Comparison of ENCODE assay signal across 8 cellular contexts in genomic region chr21:42923553-42924432, GRCh38. TPM values are rescaled to one million over a fixed set of nuclear protein-coding genes. Genes with fewer than 3 reads are reported as not detected.
DNase-seq lines count a peak whose midpoint lies in the region; ATAC-seq lines count a peak whose summit lies in the region.

No MANE protein-coding gene starts in this region.

- peak overlapping the region; percentile 17 for H3K4me3 Mint-ChIP-seq in activated CD4-positive, alpha-beta memory T cell treated with anti-CD3 and anti-CD28 coated beads for 36 hours

- peak; percentile 58 for DNase-seq in GM04504 (ENCODE audit: low read depth)
- DNase-seq in HPDE6-E6E7 (ENCODE audit: extremely low spot score), result peak; percentile 86
- DNase-seq in NCI-H82 (lab: John Stamatoyannopoulos, UW), result peak; percentile 98
- DNase-seq in activated CD4-positive, alpha-beta memory T cell treated with anti-CD3 and anti-CD28 coated beads for 36 hours, result peak; percentile 84
- peak; percentile 42 for DNase-seq in effector CD4-positive, alpha-beta T cell
- DNase-seq in lung microvascular endothelial cell (ENCODE audit: low read depth in 2 of 2), result peak; percentile 81
- DNase-seq in stimulated activated CD4-positive, alpha-beta T cell treated with anti-CD3 and anti-CD28 coated beads, TNF-alpha, amount 100 ng/mL, for 48 hours (ENCODE audit: low read depth in 3 of 3), result peak; percentile 61 to 67 (median 66)

- no peaks in the 10 kb centered on the region for H3K36me3 Mint-ChIP-seq in activated CD4-positive, alpha-beta memory T cell treated with anti-CD3 and anti-CD28 coated beads for 36 hours

- POLR2A ChIA-PET in activated CD4-positive, alpha-beta memory T cell treated with anti-CD3 and anti-CD28 coated beads for 36 hours (lab: Charles Lee), result no interaction called here

- CTCF ChIA-PET in activated CD4-positive, alpha-beta memory T cell treated with anti-CD3 and anti-CD28 coated beads for 36 hours (lab: Charles Lee), result interaction anchor here (1.3 kb wide), 1 partner anchor 49 kb away, joined by 3 read pairs; no protein-coding TSS in a partner anchor

- ATAC-seq in HG02610 (IDR thresholded peaks at IDR 0.05; ENCODE audit: unreplicated experiment), result no peak

- H3K4me1 Mint-ChIP-seq in activated CD4-positive, alpha-beta memory T cell treated with anti-CD3 and anti-CD28 coated beads for 36 hours (ENCODE audit: low read depth), result peaks cover 10% of the 10 kb centered on the region

- intact Hi-C loops in activated CD4-positive, alpha-beta memory T cell treated with anti-CD3 and anti-CD28 coated beads for 36 hours (cut with micrococcal nuclease), result loop anchor here (5.0 kb wide), 1 partner anchor 724 kb away; no protein-coding TSS in a partner anchor

- no peaks in the 10 kb centered on the region for H3K9me3 Mint-ChIP-seq in activated CD4-positive, alpha-beta memory T cell treated with anti-CD3 and anti-CD28 coated beads for 36 hours

- no peaks in the 10 kb centered on the region for H3K27me3 Mint-ChIP-seq in activated CD4-positive, alpha-beta memory T cell treated with anti-CD3 and anti-CD28 coated beads for 36 hours

- H3K27ac Mint-ChIP-seq in activated CD4-positive, alpha-beta memory T cell treated with anti-CD3 and anti-CD28 coated beads for 36 hours, result peak overlapping the region; percentile 38

RNA-seq across cellular contexts. Expression of gene ERVH48-1, which starts 1.6 kb away (rescaled TPM):
- total RNA-seq in activated CD4-positive, alpha-beta memory T cell treated with anti-CD3 and anti-CD28 coated beads for 36 hours, result under 1 TPM in 1 of 2 experiments, not detected in 1; 0.07 TPM
- total RNA-seq in lung microvascular endothelial cell, result not detected in 2 replicates

RNA-seq across cellular contexts. Expression of gene NDUFV3, which starts 30.7 kb away (rescaled TPM):
- 10 to 100 TPM; 16.1 to 17.3 TPM for total RNA-seq in activated CD4-positive, alpha-beta memory T cell treated with anti-CD3 and anti-CD28 coated beads for 36 hours
- 14.6 and 28.8 TPM in 2 replicates for total RNA-seq in lung microvascular endothelial cell

RNA-seq across cellular contexts. Expression of gene WDR4, which starts 44.5 kb away (rescaled TPM):
- total RNA-seq in activated CD4-positive, alpha-beta memory T cell treated with anti-CD3 and anti-CD28 coated beads for 36 hours, result 10 to 100 TPM; 39.8 to 39.9 TPM
- total RNA-seq in lung microvascular endothelial cell, result 5.0 and 8.5 TPM in 2 replicates

RNA-seq across cellular contexts. Expression of gene PKNOX1, which starts 50.6 kb away (rescaled TPM):
- 10 to 100 TPM; 16.9 to 18.0 TPM for total RNA-seq in activated CD4-positive, alpha-beta memory T cell treated with anti-CD3 and anti-CD28 coated beads for 36 hours
- 4.6 and 8.9 TPM in 2 replicates for total RNA-seq in lung microvascular endothelial cell

Comparison
In these comparisons a context has a peak if more than half of its experiments do, and no peak if none do; other contexts are left out.
1. DNase-seq: peak in every context shown above with its lines; median percentile 98 in NCI-H82; 86 in HPDE6-E6E7; 84 in activated CD4-positive, alpha-beta memory T cell treated with anti-CD3 and anti-CD28 coated beads for 36 hours; 81 in lung microvascular endothelial cell; 66 in stimulated activated CD4-positive, alpha-beta T cell treated with anti-CD3 and anti-CD28 coated beads, TNF-alpha, amount 100 ng/mL, for 48 hours; 58 in GM04504; 42 in effector CD4-positive, alpha-beta T cell.